ENCODE assay signal across 9 cellular contexts in genomic region chr7:36283711-36284130, GRCh38.
DNase-seq lines count a peak whose midpoint lies in the region; ATAC-seq and TF ChIP-seq lines count a peak whose summit lies in the region.
"Had no signal": no experiment of that assay in that cellular context is flagged by ENCODE, and none has a peak within 500 bp of the region (broad histone marks: within the 10 kb centered on the region; RNA-seq: fewer than 3 reads in every experiment).

No MANE protein-coding gene starts in this region.

- no peak for TF ChIP-seq RAD21 in SK-N-SH (IDR thresholded peaks at IDR 0.05; ENCODE audit: low read length)

- peaks cover 4% of the 10 kb centered on the region for H3K27me3 Mint-ChIP-seq in activated T-helper 1 cell treated with anti-CD3 and anti-CD28 coated beads, Interleukin-12 subunit alpha, Interleukin-12 subunit beta, Interleukin-2, Interleukin-4 antibody, amounts not matched to agents 30 ng/mL and 10 ng/mL and 1 ng/mL, durations not matched to agents 14 hours and 24 hours and 36 hours (ENCODE audit: insufficient read depth)

- DNase-seq in HL-60 (ENCODE audit: low read depth in 1 of 2, low spot score in 1 of 2) = peak; percentile 93 to 99
- DNase-seq in choroid plexus epithelial cell (ENCODE audit: low read depth) = peak; percentile 31
- DNase-seq in sigmoid colon = peak; percentile 84
- no peak for DNase-seq in prostate gland (ENCODE audit: low spot score)
- DNase-seq in SK-N-SH = no peak
- no peak for DNase-seq in activated T-helper 1 cell treated with anti-CD3 and anti-CD28 coated beads, Interleukin-12 subunit alpha, Interleukin-12 subunit beta, Interleukin-2, Interleukin-4 antibody, amounts not matched to agents 30 ng/mL and 10 ng/mL and 1 ng/mL, durations not matched to agents 14 hours and 24 hours and 36 hours (ENCODE audit: low spot score)

- 69 to 91% methylated on average over 7 of the region's 7 CpGs for WGBS in sigmoid colon, 2 donors
- WGBS in prostate gland = 80% methylated on average over 7 of the region's 7 CpGs
- 96% methylated on average over 7 of the region's 7 CpGs for WGBS in SK-N-SH (ENCODE audit: low lambda C conversion rate)

- peaks cover 3% of the 10 kb centered on the region for H3K36me3 Mint-ChIP-seq in activated T-helper 1 cell treated with anti-CD3 and anti-CD28 coated beads, Interleukin-12 subunit alpha, Interleukin-12 subunit beta, Interleukin-2, Interleukin-4 antibody, amounts not matched to agents 30 ng/mL and 10 ng/mL and 1 ng/mL, durations not matched to agents 14 hours and 24 hours and 36 hours (ENCODE audit: low read depth)

- H3F3A ChIP-seq in SK-N-SH (replicated peaks; ENCODE audit: insufficient read depth) = peaks cover 11% of the 10 kb centered on the region

- H2AFZ ChIP-seq in SK-N-SH (ENCODE audit: low read depth) = no peak overlapping the region

- CTCF ChIA-PET in SK-N-SH (lab: Yijun Ruan, JAX) = interaction anchor here (0.7 to 25.4 kb wide), 11 partner anchors 8 to 367 kb away, joined by 3 to 369 read pairs (median 4); no protein-coding TSS in a partner anchor

- H3K9me3 Mint-ChIP-seq in activated T-helper 1 cell treated with anti-CD3 and anti-CD28 coated beads, Interleukin-12 subunit alpha, Interleukin-12 subunit beta, Interleukin-2, Interleukin-4 antibody, amounts not matched to agents 30 ng/mL and 10 ng/mL and 1 ng/mL, durations not matched to agents 14 hours and 24 hours and 36 hours = no peaks in the 10 kb centered on the region

- peak overlapping the region; percentile 79 to 89 (median 85) for H3K9ac ChIP-seq in BLaER1 treated with 17β-estradiol and CSF1 and Interleukin-3, amounts not matched to agents 10 nM and 100 nM
- no peak overlapping the region for H3K9ac ChIP-seq in SK-N-SH

- TF ChIP-seq CTCF in HL-60 (IDR thresholded peaks at IDR 0.05; ENCODE audit: insufficient read depth, low read length) = no peak
- no peak for TF ChIP-seq CTCF in choroid plexus epithelial cell (conservative IDR thresholded peaks at IDR 0.05; ENCODE audit: low read depth, low read length)
- no peak for TF ChIP-seq CTCF in sigmoid colon (IDR thresholded peaks at IDR 0.05)
- no peak for TF ChIP-seq CTCF in prostate gland (IDR thresholded peaks at IDR 0.05)
- no peak for TF ChIP-seq CTCF in SK-N-SH (IDR thresholded peaks at IDR 0.05)

- TF ChIP-seq POLR2A in sigmoid colon (IDR thresholded peaks at IDR 0.05) = no peak
- TF ChIP-seq POLR2A in prostate gland (IDR thresholded peaks at IDR 0.05) = no peak

- H3K4me1 Mint-ChIP-seq in activated T-helper 1 cell treated with anti-CD3 and anti-CD28 coated beads, Interleukin-12 subunit alpha, Interleukin-12 subunit beta, Interleukin-2, Interleukin-4 antibody, amounts not matched to agents 30 ng/mL and 10 ng/mL and 1 ng/mL, durations not matched to agents 14 hours and 24 hours and 36 hours (ENCODE audit: low read depth) = peaks cover 44% of the 10 kb centered on the region

- no peak overlapping the region for H3K27ac Mint-ChIP-seq in activated T-helper 1 cell treated with anti-CD3 and anti-CD28 coated beads, Interleukin-12 subunit alpha, Interleukin-12 subunit beta, Interleukin-2, Interleukin-4 antibody, amounts not matched to agents 30 ng/mL and 10 ng/mL and 1 ng/mL, durations not matched to agents 14 hours and 24 hours and 36 hours

- peaks cover 0 to 41% (median 0%) of the 10 kb centered on the region in 11 experiments; a peak in 6 of 22 replicates for H3K36me3 ChIP-seq in BLaER1 treated with 17β-estradiol and CSF1 and Interleukin-3, amounts not matched to agents 10 nM and 100 nM
- peaks cover 0 to 13% (median 2%) of the 10 kb centered on the region in 4 donors for H3K36me3 ChIP-seq in sigmoid colon
- H3K36me3 ChIP-seq in prostate gland = no peaks in the 10 kb centered on the region
- H3K36me3 ChIP-seq in SK-N-SH (replicated peaks in 1 of 2; ENCODE audit: control insufficient read depth in 1 of 2, insufficient read depth in 2 of 2, low read length in 1 of 2) = no peaks in the 10 kb centered on the region
- H3K36me3 ChIP-seq: thoracic aorta had no signal

- H3K27ac ChIP-seq in BLaER1 treated with 17β-estradiol and CSF1 and Interleukin-3, amounts not matched to agents 10 nM and 100 nM = peak overlapping the region; percentile 90 to 99 (median 97)
- peak overlapping the region; percentile 74 for H3K27ac ChIP-seq in HL-60 (replicated peaks)
- H3K27ac ChIP-seq in sigmoid colon = peak overlapping the region in 1 of 4 donors; percentile 86
- H3K27ac ChIP-seq in prostate gland = no peak overlapping the region
- H3K27ac ChIP-seq in SK-N-SH (ENCODE audit: low read depth in 2 of 2, low read length in 1 of 2) = no peak overlapping the region
- H3K27ac ChIP-seq: thoracic aorta had no signal

- peak; percentile 47 for ATAC-seq in GM19438 (IDR thresholded peaks at IDR 0.05; ENCODE audit: low read depth, unreplicated experiment)

- H3K4me2 ChIP-seq in BLaER1 treated with 17β-estradiol and CSF1 and Interleukin-3, amounts not matched to agents 10 nM and 100 nM = peak overlapping the region; percentile 89 to 98 (median 95)
- no peak overlapping the region for H3K4me2 ChIP-seq in SK-N-SH

- POLR2A ChIA-PET in SK-N-SH (lab: Yijun Ruan, JAX) = no interaction called here

- H3K4me1 ChIP-seq in BLaER1 treated with 17β-estradiol and CSF1 and Interleukin-3, amounts not matched to agents 10 nM and 100 nM = peaks cover 68 to 98% (median 96%) of the 10 kb centered on the region in 10 experiments
- H3K4me1 ChIP-seq in sigmoid colon (peaks cover 0 to 59% (median 45%) of the 10 kb centered on the region in 4 donors), prostate gland (replicated peaks) (peaks cover 10% of the 10 kb centered on the region), SK-N-SH (ENCODE audit: control insufficient read depth in 1 of 2, insufficient read depth in 2 of 2, low read depth in 1 of 2, low read length in 1 of 2) (peaks cover 22 to 54% of the 10 kb centered on the region in 2 experiments)

- no peaks in the 10 kb centered on the region for H3K9me3 ChIP-seq in BLaER1 treated with 17β-estradiol and CSF1 and Interleukin-3, amounts not matched to agents 10 nM and 100 nM (replicated peaks in 1 of 11)
- H3K9me3 ChIP-seq in sigmoid colon = no peaks in the 10 kb centered on the region
- H3K9me3 ChIP-seq in prostate gland = no peaks in the 10 kb centered on the region
- H3K9me3 ChIP-seq in SK-N-SH = no peaks in the 10 kb centered on the region
- H3K9me3 ChIP-seq: thoracic aorta had no signal

- no peaks in the 10 kb centered on the region for H3K9me2 ChIP-seq in SK-N-SH

- no peaks in the 10 kb centered on the region for H3K79me2 ChIP-seq in SK-N-SH (ENCODE audit: insufficient read depth)

- no peak overlapping the region for H3K4me3 Mint-ChIP-seq in activated T-helper 1 cell treated with anti-CD3 and anti-CD28 coated beads, Interleukin-12 subunit alpha, Interleukin-12 subunit beta, Interleukin-2, Interleukin-4 antibody, amounts not matched to agents 30 ng/mL and 10 ng/mL and 1 ng/mL, durations not matched to agents 14 hours and 24 hours and 36 hours

- no peak for TF ChIP-seq EP300 in sigmoid colon (IDR thresholded peaks at IDR 0.05)
- no peak for TF ChIP-seq EP300 in SK-N-SH (IDR thresholded peaks at IDR 0.05; ENCODE audit: borderline replicate concordance in 1 of 2, low read depth in 1 of 2, low read length in 1 of 2)

- no peaks in the 10 kb centered on the region for H4K20me1 ChIP-seq in BLaER1 treated with 17β-estradiol and CSF1 and Interleukin-3, amounts not matched to agents 10 nM and 100 nM
- no peaks in the 10 kb centered on the region for H4K20me1 ChIP-seq in SK-N-SH (ENCODE audit: insufficient read depth)

- peak overlapping the region in 3 of 10 experiments; percentile 16 to 45 (median 21); a peak in 1 of 20 replicates for H3K4me3 ChIP-seq in BLaER1 treated with 17β-estradiol and CSF1 and Interleukin-3, amounts not matched to agents 10 nM and 100 nM
- H3K4me3 ChIP-seq in HL-60 (replicated peaks; ENCODE audit: insufficient read depth, low read length) (no peak overlapping the region), choroid plexus epithelial cell (ENCODE audit: low read depth, low read length) (no peak overlapping the region), sigmoid colon (no peak overlapping the region), prostate gland (no peak overlapping the region), SK-N-SH (ENCODE audit: low read depth in 2 of 2, low read length in 1 of 2) (no peak overlapping the region)
- H3K4me3 ChIP-seq: thoracic aorta had no signal

- no peaks in the 10 kb centered on the region for H3K27me3 ChIP-seq in BLaER1 treated with 17β-estradiol and CSF1 and Interleukin-3, amounts not matched to agents 10 nM and 100 nM
- no peaks in the 10 kb centered on the region for H3K27me3 ChIP-seq in HL-60 (ENCODE audit: insufficient read depth, poor library complexity, severe bottlenecking)
- no peaks in the 10 kb centered on the region for H3K27me3 ChIP-seq in sigmoid colon
- no peaks in the 10 kb centered on the region for H3K27me3 ChIP-seq in prostate gland (replicated peaks; ENCODE audit: insufficient read depth)
- H3K27me3 ChIP-seq in SK-N-SH (ENCODE audit: insufficient read depth) = no peaks in the 10 kb centered on the region

- intact Hi-C loops in sigmoid colon (cut with DNase I) (no loop called here), prostate gland (cut with DNase I) (loop anchor here (5.0 kb wide), 1 partner anchor 126 kb away; no protein-coding TSS in a partner anchor)
- intact Hi-C loops in activated T-helper 1 cell treated with anti-CD3 and anti-CD28 coated beads, Interleukin-12 subunit alpha, Interleukin-12 subunit beta, Interleukin-2, Interleukin-4 antibody, amounts not matched to agents 30 ng/mL and 10 ng/mL and 1 ng/mL, durations not matched to agents 14 hours and 24 hours and 36 hours (cut with micrococcal nuclease) = loop anchor here (10.0 kb wide), 1 partner anchor 589 kb away; the partner anchor contains the start of gene HERPUD2

TF ChIP-seq in SK-N-SH, 30 proteins besides CTCF, POLR2A, EP300 and RAD21 (continues in another document):
- TF ChIP-seq RFX5 (IDR thresholded peaks at IDR 0.05; ENCODE audit: low read length) (no peak), MEF2A (IDR thresholded peaks at IDR 0.05; ENCODE audit: borderline replicate concordance, low read depth) (no peak)

Comparison
In these comparisons a context has a peak if more than half of its experiments do, and no peak if none do; other contexts are left out.
1. H3K27ac ChIP-seq: peak in BLaER1 treated with 17β-estradiol and CSF1 and Interleukin-3, amounts not matched to agents 10 nM and 100 nM (11 of 11) and HL-60 (single experiment); none in prostate gland (0 of 2) and SK-N-SH (0 of 2).
2. DNase-seq: peak in HL-60 (2 of 2), choroid plexus epithelial cell (single experiment) and sigmoid colon (single experiment); none in prostate gland (single experiment), SK-N-SH (single experiment) and activated T-helper 1 cell treated with anti-CD3 and anti-CD28 coated beads, Interleukin-12 subunit alpha, Interleukin-12 subunit beta, Interleukin-2, Interleukin-4 antibody, amounts not matched to agents 30 ng/mL and 10 ng/mL and 1 ng/mL, durations not matched to agents 14 hours and 24 hours and 36 hours (single experiment).